8 cellular contexts compared by ENCODE assay signal in genomic region chr12:51642286-51642685, GRCh38.
"Had no signal": no experiment of that assay in that cellular context is flagged by ENCODE, and none has a peak within 500 bp of the region (broad histone marks: within the 10 kb centered on the region; RNA-seq: fewer than 3 reads in every experiment).

No MANE protein-coding gene starts in this region.

- H3K27ac ChIP-seq: HL-60, KMS-11 had no signal

- ATAC-seq: HepG2, K562 had no signal

- H3K4me1 Mint-ChIP-seq: IgD-negative memory B cell had no signal

- DNase-seq: IMR-90, KBM-7, KG1 had no signal

- H3K27ac Mint-ChIP-seq: IgD-negative memory B cell had no signal

- H3K9ac ChIP-seq: KMS-11 had no signal

- H3K4me3 ChIP-seq: K562 had no signal

- H3K36me3 Mint-ChIP-seq: IgD-negative memory B cell had no signal

- H3K4me3 Mint-ChIP-seq: IgD-negative memory B cell had no signal

- H3K4me2 ChIP-seq: KMS-11 had no signal
